ENCODE assay signal across 12 cellular contexts in the genomic region with DNA sequence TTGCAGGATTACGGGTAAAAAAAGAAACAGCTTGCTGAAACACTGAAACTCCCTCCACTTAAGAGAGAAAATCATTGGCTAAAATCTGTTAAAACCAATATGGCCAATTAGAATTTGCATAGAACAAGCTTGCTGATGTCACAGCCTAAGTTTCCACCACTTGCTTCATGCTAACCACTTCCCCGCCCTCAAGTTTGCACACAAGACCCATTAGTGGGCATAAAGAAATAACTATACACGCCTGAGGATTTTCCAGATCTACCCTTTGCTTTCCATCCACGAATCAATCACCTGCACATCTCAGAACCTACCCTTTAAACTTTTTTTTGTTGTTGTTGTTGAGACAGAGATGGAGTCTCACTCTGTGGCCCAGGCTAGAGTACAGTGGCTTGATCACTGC. TPM values are rescaled to one million over a fixed set of nuclear protein-coding genes. Genes with fewer than 3 reads are reported as not detected.
DNase-seq lines count a peak whose midpoint lies in the region; ATAC-seq, FAIRE-seq and TF ChIP-seq lines count a peak whose summit lies in the region.
"Had no signal": no experiment of that assay in that cellular context is flagged by ENCODE, and none has a peak within 500 bp of the region (broad histone marks: within the 10 kb centered on the region; RNA-seq: fewer than 3 reads in every experiment).

No MANE protein-coding gene starts in this region.

- FAIRE-seq in HepG2 (lab: Jason Lieb, UNC) = no peak

- H3K4me1 ChIP-seq in HepG2 (ENCODE audit: insufficient read depth, low read length) = no peaks in the 10 kb centered on the region
- H3K4me1 ChIP-seq: suprapubic skin had no signal

- ATAC-seq in GM21367 (IDR thresholded peaks at IDR 0.05; ENCODE audit: unreplicated experiment) (peak; percentile 58), HG03354 (IDR thresholded peaks at IDR 0.05; ENCODE audit: poor library complexity, severe bottlenecking, unreplicated experiment) (peak; percentile 40), HepG2 (no peak), omental fat pad (ENCODE audit: low FRiP score) (no peak)
- ATAC-seq: left colon had no signal

- no peak for TF ChIP-seq POLR2A in HepG2 (IDR thresholded peaks at IDR 0.05; ENCODE audit: insufficient read depth in 1 of 2, low read depth in 2 of 2, low read length in 2 of 2)

- DNase-seq in activated T-cell treated with anti-CD3 and anti-CD28 coated beads for 24 hours (ENCODE audit: low read depth) (peak; percentile 6), activated T-cell treated with anti-CD3 and anti-CD28 coated beads for 4 hours (no peak), HepG2 (ENCODE audit: low spot score) (no peak), GF-D8 (lab: John Stamatoyannopoulos, UW) (no peak), omental fat pad (ENCODE audit: low spot score) (no peak)
- DNase-seq in stimulated activated CD8-positive, alpha-beta memory T cell treated with anti-CD3 and anti-CD28 coated beads, Interleukin-15, amount 100 ng/mL, for 48 hours (ENCODE audit: low read depth in 2 of 2) = peak; percentile 9 to 11
- DNase-seq: glutamatergic neuron, left colon, SHP77 treated with DMSO at 0.1 percent for 48 hours had no signal

- BruUV-seq in HepG2 (replicated peaks; lab: Mats Ljungman, UMichigan) = no TSS peak

- WGBS in HepG2 (ENCODE audit: low lambda C conversion rate) = 92% methylated on average over 4 of the region's 4 CpGs

- H3K36me3 ChIP-seq in HepG2 (replicated peaks in 1 of 2; ENCODE audit: control insufficient read depth in 1 of 2, insufficient read depth in 2 of 2, low read length in 2 of 2) = peaks cover 0 to 29% of the 10 kb centered on the region in 2 experiments; a peak in 4 of 5 replicates

- intact Hi-C loops in HepG2 (cut with micrococcal nuclease; ENCODE audit: unreplicated experiment) = loop anchor here (5.0 kb wide), 1 partner anchor 148 kb away; no protein-coding TSS in a partner anchor

- H2AFZ ChIP-seq in HepG2 (ENCODE audit: low read length) = no peak overlapping the region

- TF ChIP-seq EP300 in HepG2 (IDR thresholded peaks at IDR 0.05; ENCODE audit: low read depth in 2 of 2, low read length in 2 of 2) (no peak), HepG2 (CRISPR knock-in tag; IDR thresholded peaks at IDR 0.05; ENCODE audit: borderline replicate concordance) (no peak)

- H3K9ac ChIP-seq in HepG2 (ENCODE audit: insufficient read depth, low read depth, low read length) = no peak overlapping the region

- H4K20me1 ChIP-seq in HepG2 (ENCODE audit: insufficient read depth, low read length) = no peaks in the 10 kb centered on the region

- H3K27me3 ChIP-seq in HepG2 (ENCODE audit: control insufficient read depth in 1 of 2, insufficient read depth in 2 of 2, low read length in 2 of 2) = no peaks in the 10 kb centered on the region
- H3K27me3 ChIP-seq: suprapubic skin had no signal

- H3K27ac ChIP-seq in HepG2 (ENCODE audit: extremely low read length, insufficient read depth, low read length) = no peak overlapping the region
- H3K27ac ChIP-seq: suprapubic skin had no signal

- no peak overlapping the region for H3K4me3 ChIP-seq in HepG2 (replicated peaks in 1 of 3; ENCODE audit: insufficient read depth in 1 of 3, low read depth in 2 of 3, low read length in 3 of 3)
- H3K4me3 ChIP-seq: suprapubic skin had no signal

- TF ChIP-seq CTCF in HepG2 (CRISPR knock-in tag; IDR thresholded peaks at IDR 0.05) (no peak), omental fat pad (IDR thresholded peaks at IDR 0.05) (no peak)

- POLR2A ChIA-PET in HepG2 (lab: Yijun Ruan, JAX) = no interaction called here

- no peaks in the 10 kb centered on the region for H3K79me2 ChIP-seq in HepG2 (ENCODE audit: insufficient read depth, low read length)

- no peaks in the 10 kb centered on the region for H3K9me3 ChIP-seq in HepG2 (ENCODE audit: low read length)
- H3K9me3 ChIP-seq: suprapubic skin had no signal

- no peak for TF ChIP-seq RAD21 in HepG2 (CRISPR knock-in tag; IDR thresholded peaks at IDR 0.05)

- no peak overlapping the region for H3K4me2 ChIP-seq in HepG2 (ENCODE audit: low read depth, low read length)

- CTCF ChIA-PET in HepG2 (lab: Yijun Ruan, JAX; ENCODE audit: low intra/inter-chr PET ratio, low total read pairs) = no interaction called here

- in situ Hi-C loops in HepG2 (cut with HindIII; ENCODE audit: extremely low pct_ligation_motif_present, low pct_unique_long_range_greater_than_20kb) = loop anchor here (25.0 kb wide), 1 partner anchor 198 kb away; no protein-coding TSS in a partner anchor

TF ChIP-seq in HepG2, 621 proteins besides CTCF, POLR2A, EP300 and RAD21 (continues in another document):
- TF ChIP-seq ESRRA (CRISPR knock-in tag; IDR thresholded peaks at IDR 0.05; ENCODE audit: low read depth) (no peak), ZNF766 (CRISPR knock-in tag; IDR thresholded peaks at IDR 0.05; ENCODE audit: borderline replicate concordance) (no peak), ARHGAP35 (CRISPR knock-in tag; IDR thresholded peaks at IDR 0.05; ENCODE audit: borderline replicate concordance) (no peak), MAF1 (CRISPR knock-in tag; IDR thresholded peaks at IDR 0.05; ENCODE audit: borderline replicate concordance) (no peak), NFYC (CRISPR knock-in tag; IDR thresholded peaks at IDR 0.05) (no peak), RBAK (CRISPR knock-in tag; IDR thresholded peaks at IDR 0.05) (no peak)
- TF ChIP-seq, protein P1, sequence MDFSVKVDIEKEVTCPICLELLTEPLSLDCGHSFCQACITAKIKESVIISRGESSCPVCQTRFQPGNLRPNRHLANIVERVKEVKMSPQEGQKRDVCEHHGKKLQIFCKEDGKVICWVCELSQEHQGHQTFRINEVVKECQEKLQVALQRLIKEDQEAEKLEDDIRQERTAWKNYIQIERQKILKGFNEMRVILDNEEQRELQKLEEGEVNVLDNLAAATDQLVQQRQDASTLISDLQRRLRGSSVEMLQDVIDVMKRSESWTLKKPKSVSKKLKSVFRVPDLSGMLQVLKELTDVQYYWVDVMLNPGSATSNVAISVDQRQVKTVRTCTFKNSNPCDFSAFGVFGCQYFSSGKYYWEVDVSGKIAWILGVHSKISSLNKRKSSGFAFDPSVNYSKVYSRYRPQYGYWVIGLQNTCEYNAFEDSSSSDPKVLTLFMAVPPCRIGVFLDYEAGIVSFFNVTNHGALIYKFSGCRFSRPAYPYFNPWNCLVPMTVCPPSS (IDR thresholded peaks at IDR 0.05) = no peak

RNA-seq across cellular contexts. Expression of a gene that starts 42.7 kb away (rescaled TPM):
- total RNA-seq in HepG2 (2016; rRNA removed; fragmentation: Illumina TruSeq; extraction: Trizol) (0.07 and 0.27 TPM in 2 replicates), omental fat pad (under 1 TPM in 3 of 4 donors, not detected in 1; 0.06 to 0.24 (median 0.09) TPM)
- total RNA-seq in HepG2 (2016; cell fraction: cytosol; rRNA removed; fragmentation: Illumina TruSeq; extraction: Trizol; ENCODE audit: low read depth) = 0.20 and 0.35 TPM in 2 replicates
- 0.06 TPM in 1 of 2 replicates, not detected in the other for total RNA-seq in HepG2 (2016; cell fraction: insoluble cytoplasmic fraction; rRNA removed; fragmentation: Illumina TruSeq; extraction: Trizol)
- total RNA-seq in HepG2 (2016; cell fraction: membrane; rRNA removed; fragmentation: Illumina TruSeq; extraction: Trizol) = 0.09 and 0.14 TPM in 2 replicates
- 0.22 and 0.50 TPM in 2 replicates for total RNA-seq in HepG2 (2016; cell fraction: nucleus; rRNA removed; fragmentation: Illumina TruSeq; extraction: Trizol)
- 0.01 and 0.03 TPM in 2 replicates for polyA plus RNA-seq in HepG2 (2011; rRNA removed)
- 0.05 TPM in 1 of 2 replicates, not detected in the other for polyA plus RNA-seq in HepG2 (2011; cell fraction: cytosol; rRNA removed)
- polyA plus RNA-seq in HepG2 (2011; cell fraction: nucleus; rRNA removed) = 0.09 TPM in 1 of 2 replicates, not detected in the other
- polyA plus RNA-seq in HepG2 (2012) = 0.03 TPM in 1 of 2 replicates, not detected in the other
- 0.03 TPM in 2 replicates for polyA plus RNA-seq in HepG2 (2016; cell fraction: cytosol; fragmentation: Illumina TruSeq; extraction: Trizol; ENCODE audit: low read depth)
- not detected in 2 replicates for polyA plus RNA-seq in HepG2 (2016; cell fraction: insoluble cytoplasmic fraction; fragmentation: Illumina TruSeq; extraction: Trizol; ENCODE audit: low read depth)
- polyA plus RNA-seq in HepG2 (2016; cell fraction: membrane; fragmentation: Illumina TruSeq; extraction: Trizol; ENCODE audit: low read depth) = 0.03 TPM in 1 of 2 replicates, not detected in the other
- polyA plus RNA-seq in HepG2 (2016; cell fraction: nucleus; fragmentation: Illumina TruSeq; extraction: Trizol; ENCODE audit: insufficient read depth, low read depth) = 0.09 and 0.10 TPM in 2 replicates
- 0.04 and 0.12 TPM in 2 replicates for polyA minus RNA-seq in HepG2 (2011; rRNA and poly(A)+ RNA removed; ENCODE audit: low replicate concordance)
- not detected in 2 replicates for polyA minus RNA-seq in HepG2 (2011; cell fraction: cytosol; rRNA and poly(A)+ RNA removed)
- 0.25 and 0.26 TPM in 2 replicates for polyA minus RNA-seq in HepG2 (2011; cell fraction: nucleus; rRNA and poly(A)+ RNA removed)

RNA-seq across cellular contexts. Expression of a gene that starts 48.9 kb away (rescaled TPM):
- total RNA-seq in HepG2 (2016; rRNA removed; fragmentation: Illumina TruSeq; extraction: Trizol) (91.9 and 115 TPM in 2 replicates), omental fat pad (10 to 100 TPM; 38.1 to 46.5 (median 40.6) TPM)
- 46.6 and 52.3 TPM in 2 replicates for total RNA-seq in HepG2 (2016; cell fraction: cytosol; rRNA removed; fragmentation: Illumina TruSeq; extraction: Trizol; ENCODE audit: low read depth)
- total RNA-seq in HepG2 (2016; cell fraction: insoluble cytoplasmic fraction; rRNA removed; fragmentation: Illumina TruSeq; extraction: Trizol) = 95.1 and 105 TPM in 2 replicates
- total RNA-seq in HepG2 (2016; cell fraction: membrane; rRNA removed; fragmentation: Illumina TruSeq; extraction: Trizol) = 91.1 and 102 TPM in 2 replicates
- 32.1 and 33.7 TPM in 2 replicates for total RNA-seq in HepG2 (2016; cell fraction: nucleus; rRNA removed; fragmentation: Illumina TruSeq; extraction: Trizol)
- 29.6 and 40.5 TPM in 2 replicates for polyA plus RNA-seq in HepG2 (2011; rRNA removed)
- 27.2 and 29.2 TPM in 2 replicates for polyA plus RNA-seq in HepG2 (2011; cell fraction: cytosol; rRNA removed)
- polyA plus RNA-seq in HepG2 (2011; cell fraction: nucleus; rRNA removed) = 11.3 and 11.5 TPM in 2 replicates
- polyA plus RNA-seq in HepG2 (2012) = 60.8 and 71.1 TPM in 2 replicates
- 48.6 and 66.4 TPM in 2 replicates for polyA plus RNA-seq in HepG2 (2016; cell fraction: cytosol; fragmentation: Illumina TruSeq; extraction: Trizol; ENCODE audit: low read depth)
- polyA plus RNA-seq in HepG2 (2016; cell fraction: insoluble cytoplasmic fraction; fragmentation: Illumina TruSeq; extraction: Trizol; ENCODE audit: low read depth) = 126 and 134 TPM in 2 replicates
- 84.4 and 95.5 TPM in 2 replicates for polyA plus RNA-seq in HepG2 (2016; cell fraction: membrane; fragmentation: Illumina TruSeq; extraction: Trizol; ENCODE audit: low read depth)
- polyA plus RNA-seq in HepG2 (2016; cell fraction: nucleus; fragmentation: Illumina TruSeq; extraction: Trizol; ENCODE audit: insufficient read depth, low read depth) = 54.1 and 59.0 TPM in 2 replicates
- polyA minus RNA-seq in HepG2 (2011; rRNA and poly(A)+ RNA removed; ENCODE audit: low replicate concordance) = 17.4 and 47.2 TPM in 2 replicates
- 34.7 and 40.9 TPM in 2 replicates for polyA minus RNA-seq in HepG2 (2011; cell fraction: cytosol; rRNA and poly(A)+ RNA removed)
- polyA minus RNA-seq in HepG2 (2011; cell fraction: nucleus; rRNA and poly(A)+ RNA removed) = 11.2 and 16.8 TPM in 2 replicates

Comparison
In these comparisons a context has a peak if more than half of its experiments do, and no peak if none do; other contexts are left out.
1. DNase-seq: peak in activated T-cell treated with anti-CD3 and anti-CD28 coated beads for 24 hours (single experiment) and stimulated activated CD8-positive, alpha-beta memory T cell treated with anti-CD3 and anti-CD28 coated beads, Interleukin-15, amount 100 ng/mL, for 48 hours (2 of 2); none in activated T-cell treated with anti-CD3 and anti-CD28 coated beads for 4 hours (single experiment), HepG2 (single experiment), GF-D8 (single experiment) and omental fat pad (single experiment).
2. ATAC-seq: peak in GM21367 (single experiment) and HG03354 (single experiment); none in HepG2 (single experiment) and omental fat pad (single experiment).